24 cellular contexts compared by ENCODE assay signal in the genomic region with DNA sequence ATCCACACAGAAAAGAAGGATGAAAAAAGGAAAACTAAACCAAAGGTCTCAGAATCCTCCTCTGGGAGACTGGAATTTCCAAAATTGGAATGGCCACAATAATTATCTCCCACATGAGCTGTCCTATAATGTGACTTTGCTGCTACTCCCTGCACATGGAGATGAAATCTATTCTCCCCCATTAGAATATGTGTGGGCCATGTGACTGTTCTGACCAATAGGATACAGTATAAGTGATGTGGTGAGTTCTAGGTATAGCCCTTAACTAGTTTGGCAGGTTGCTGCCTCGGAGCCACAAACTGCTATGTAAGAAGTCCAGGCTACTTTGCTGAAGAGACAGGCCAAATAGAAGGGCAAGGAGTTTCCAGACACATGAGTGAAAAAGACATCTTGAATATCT. TPM values are rescaled to one million over a fixed set of nuclear protein-coding genes. Genes with fewer than 3 reads are reported as not detected.
A peak's percentile ranks its signal among the peaks of the same experiment; 100 is the strongest.
DNase-seq lines count a peak whose midpoint lies in the region; ATAC-seq, FAIRE-seq and TF ChIP-seq lines count a peak whose summit lies in the region.
"Had no signal": no experiment of that assay in that cellular context is flagged by ENCODE, and none has a peak within 500 bp of the region (broad histone marks: within the 10 kb centered on the region; RNA-seq: fewer than 3 reads in every experiment).

No MANE protein-coding gene starts in this region.

- no peak overlapping the region for H2BK12ac ChIP-seq in H1 (ENCODE audit: low read depth, low read length)

- no TSS peak for BruUV-seq in Caco-2 (replicated peaks; lab: Mats Ljungman, UMichigan)

- H4K91ac ChIP-seq in H1 (replicated peaks; ENCODE audit: insufficient read length, low read length) = no peak overlapping the region

- H3K9ac ChIP-seq in H1 (replicated peaks in 1 of 4; ENCODE audit: extremely low read depth in 1 of 4, low read depth in 3 of 4, low read length in 3 of 4) (no peak overlapping the region), mesendoderm (ENCODE audit: low read length) (no peak overlapping the region)

- H3K4me3 ChIP-seq in Caco-2 (ENCODE audit: low read depth, low read length) (no peak overlapping the region), H1 (ENCODE audit: extremely low read depth in 1 of 4, insufficient read depth in 2 of 4, low read depth in 3 of 4, low read length in 4 of 4) (no peak overlapping the region), mesendoderm (ENCODE audit: low read length) (no peak overlapping the region), psoas muscle (no peak overlapping the region)
- H3K4me3 ChIP-seq: body of pancreas, lower lobe of right lung had no signal

- no peak for TF ChIP-seq EP300 in H1 (IDR thresholded peaks at IDR 0.05; ENCODE audit: borderline replicate concordance in 1 of 2, low read depth in 2 of 2, low read length in 2 of 2)

- H3K9me3 ChIP-seq in Caco-2 = no peaks in the 10 kb centered on the region
- H3K9me3 ChIP-seq in H1 (ENCODE audit: insufficient read depth in 2 of 2, low read depth in 1 of 2, low read length in 1 of 2) = peaks cover 0 to 2% of the 10 kb centered on the region in 2 experiments; a peak in 3 of 4 replicates
- no peaks in the 10 kb centered on the region for H3K9me3 ChIP-seq in psoas muscle
- H3K9me3 ChIP-seq: body of pancreas, lower lobe of right lung had no signal

- H3K36me3 ChIP-seq in Caco-2 (ENCODE audit: control insufficient read depth, insufficient read depth, low read length) (no peaks in the 10 kb centered on the region; the same call in 1 of the 2 replicates), H1 (ENCODE audit: control insufficient read depth in 2 of 4, insufficient read depth in 4 of 4, low read length in 3 of 4) (peaks cover 0 to 53% (median 16%) of the 10 kb centered on the region in 4 experiments; a peak in 4 of 8 replicates), mesendoderm (ENCODE audit: control insufficient read depth, insufficient read depth, low read length) (no peaks in the 10 kb centered on the region), psoas muscle (ENCODE audit: insufficient read depth in 1 of 2, low read depth in 1 of 2) (no peaks in the 10 kb centered on the region)
- H3K36me3 ChIP-seq: lower lobe of right lung had no signal

- ATAC-seq in HG03139 (IDR thresholded peaks at IDR 0.05; ENCODE audit: unreplicated experiment) = no peak
- ATAC-seq in psoas muscle = no peak
- ATAC-seq: activated naive CD4-positive, alpha-beta T cell treated with anti-CD3 and anti-CD28 coated beads, Interleukin-2, amount 50 U/mL, for 72 hours; body of pancreas; lower lobe of right lung; right cardiac atrium had no signal

- 0 out of 2 replicates have a peak overlapping the region, but pooled peaks have one; percentile 1 for H3K27ac ChIP-seq in 22Rv1
- no peak overlapping the region for H3K27ac ChIP-seq in H1 (ENCODE audit: low read depth, low read length)
- no peak overlapping the region for H3K27ac ChIP-seq in mesendoderm (ENCODE audit: low read depth, low read length)
- H3K27ac ChIP-seq in psoas muscle = no peak overlapping the region
- H3K27ac ChIP-seq: body of pancreas, lower lobe of right lung had no signal

- H3K27me3 Mint-ChIP-seq in Caco-2 (ENCODE audit: insufficient read depth, unreplicated experiment) = no peaks in the 10 kb centered on the region

- 86% methylated on average over 1 of the region's 1 CpG; no CpG with 5 or more reads in 1 of the 2 experiments for WGBS in H1 (ENCODE audit: extremely low coverage in 1 of 2, insufficient coverage in 1 of 2, insufficient read length in 1 of 2, insufficient replicate concordance in 2 of 2, low coverage in 1 of 2, low lambda C conversion rate in 2 of 2, missing lambda C conversion rate in 1 of 2), 2 experiments
- WGBS in mesendoderm (ENCODE audit: extremely low coverage, insufficient coverage, low lambda C conversion rate) = no CpG with 5 or more reads among the region's 1 CpG
- 93% methylated on average over 1 of the region's 1 CpG for WGBS in psoas muscle, 3 donors

- H3K4me3 Mint-ChIP-seq in Caco-2 (ENCODE audit: unreplicated experiment) = no peak overlapping the region

- no peak overlapping the region for H2AK5ac ChIP-seq in H1 (ENCODE audit: low read depth, low read length)
- H2AK5ac ChIP-seq in mesendoderm (ENCODE audit: low read length) = no peak overlapping the region

- intact Hi-C loops in Caco-2 (cut with micrococcal nuclease; ENCODE audit: unreplicated experiment) = no loop called here
- intact Hi-C loops in psoas muscle (cut with DNase I) = no loop called here

- H2BK15ac ChIP-seq in H1 (ENCODE audit: low read length) (no peak overlapping the region), mesendoderm (replicated peaks; ENCODE audit: low read depth) (no peak overlapping the region)

- TF ChIP-seq CTCF in 22Rv1 (IDR thresholded peaks at IDR 0.05) = no peak
- no peak for TF ChIP-seq CTCF in Caco-2 (IDR thresholded peaks at IDR 0.05; ENCODE audit: insufficient read depth in 1 of 2, low read depth in 1 of 2, low read length in 1 of 2, severe bottlenecking in 1 of 2, unreplicated experiment in 1 of 2)
- TF ChIP-seq CTCF in H1 (IDR thresholded peaks at IDR 0.05; ENCODE audit: control extremely low read depth in 1 of 3, insufficient read depth in 1 of 3, low read depth in 1 of 3, low read length in 3 of 3) = no peak
- TF ChIP-seq CTCF in psoas muscle (IDR thresholded peaks at IDR 0.05) = no peak

- POLR2A ChIA-PET in Caco-2 (lab: Charles Lee) = no interaction called here
- POLR2A ChIA-PET in H1 (lab: Charles Lee; ENCODE audit: partially characterized antibody) = interaction anchor here (1.0 to 2.4 kb wide), 2 partner anchors 8 kb away, joined by 3 to 12 read pairs; no protein-coding TSS in a partner anchor

- H3K4ac ChIP-seq in H1 (replicated peaks; ENCODE audit: insufficient read length, low read depth, low read length) (no peak overlapping the region), mesendoderm (ENCODE audit: low read depth, low read length) (no peak overlapping the region)

- no peak for TF ChIP-seq RAD21 in H1 (IDR thresholded peaks at IDR 0.05 in 1 of 2, conservative IDR thresholded peaks at IDR 0.05 in 1 of 2; ENCODE audit: low read depth in 2 of 2, low read length in 2 of 2)

- H3K4me1 ChIP-seq in Caco-2 (0 out of 2 replicates have a peak, but pooled peaks cover 5% of the 10 kb centered on the region), H1 (replicated peaks in 1 of 4; ENCODE audit: control insufficient read depth in 3 of 4, insufficient read depth in 4 of 4, low read length in 3 of 4) (peaks cover 0 to 5% (median 1%) of the 10 kb centered on the region in 4 experiments; a peak in 3 of 7 replicates), mesendoderm (ENCODE audit: control insufficient read depth, low read depth, low read length) (peaks cover 2% of the 10 kb centered on the region), psoas muscle (no peaks in the 10 kb centered on the region)
- H3K4me1 ChIP-seq: lower lobe of right lung had no signal

- no peak overlapping the region for H2BK20ac ChIP-seq in H1 (ENCODE audit: low read length)

- peak overlapping the region; percentile 51 for H3K27ac Mint-ChIP-seq in Caco-2 (ENCODE audit: unreplicated experiment)
- H3K27ac Mint-ChIP-seq: activated naive CD4-positive, alpha-beta T cell treated with anti-CD3 and anti-CD28 coated beads, Interleukin-2, amount 50 U/mL, for 72 hours had no signal

- H3K79me1 ChIP-seq in H1 (ENCODE audit: low read depth, low read length) (no peaks in the 10 kb centered on the region; the same call in 1 of the 2 replicates), mesendoderm (ENCODE audit: low read length) (peaks cover 3% of the 10 kb centered on the region)

- no peak overlapping the region for H2AFZ ChIP-seq in H1 (ENCODE audit: low read length)

- H3K18ac ChIP-seq in H1 (ENCODE audit: extremely low read depth, low read length) (no peak overlapping the region), mesendoderm (ENCODE audit: low read length) (no peak overlapping the region)

- H3K23ac ChIP-seq in H1 (ENCODE audit: insufficient read length) = no peak overlapping the region
- H3K23ac ChIP-seq in mesendoderm (ENCODE audit: low read length) = no peak overlapping the region

- DNase-seq in Caco-2 (peak in 1 of 2 experiments; percentile 11), NAMALWA (ENCODE audit: low spot score) (peak; percentile 42), H1 (ENCODE audit: low read depth in 1 of 2, low spot score in 2 of 2) (no peak), mesendoderm (no peak), psoas muscle (no peak)
- DNase-seq: activated CD4-positive, CD25-positive, alpha-beta regulatory T cell; activated T-cell treated with anti-CD3 and anti-CD28 coated beads, Interleukin-2, amount 50 U/mL, for 48 hours; body of pancreas; foreskin melanocyte; GF-D8; hypothalamus; lower lobe of right lung; NCI-H2107; NCI-H524 treated with DMSO at 0.1 percent for 48 hours; occipital lobe; right cardiac atrium; SHP77 treated with DMSO at 0.1 percent for 48 hours; T-helper 9 cell had no signal

- H3K23me2 ChIP-seq in H1 (ENCODE audit: low read depth, low read length) = no peaks in the 10 kb centered on the region

- no peak for TF ChIP-seq POLR2A in H1 (IDR thresholded peaks at IDR 0.05; ENCODE audit: control extremely low read depth in 1 of 2, low read depth in 2 of 2, low read length in 2 of 2)

- H3K27me3 ChIP-seq in Caco-2 (replicated peaks; ENCODE audit: control insufficient read depth, insufficient read depth, low read length) = no peaks in the 10 kb centered on the region
- H3K27me3 ChIP-seq in H1 (replicated peaks in 1 of 4; ENCODE audit: control insufficient read depth in 3 of 4, extremely low read depth in 1 of 4, insufficient read depth in 3 of 4, low read length in 3 of 4) = no peaks in the 10 kb centered on the region
- H3K27me3 ChIP-seq in mesendoderm (ENCODE audit: insufficient read depth, low read length, poor library complexity) = no peaks in the 10 kb centered on the region
- H3K27me3 ChIP-seq in psoas muscle (ENCODE audit: insufficient read depth in 3 of 3, low read length in 2 of 3) = peaks cover 0 to 16% (median 4%) of the 10 kb centered on the region in 3 donors
- H3K27me3 ChIP-seq: body of pancreas had no signal

- H3K36me3 Mint-ChIP-seq in Caco-2 (ENCODE audit: insufficient read depth, unreplicated experiment) = peaks cover 9% of the 10 kb centered on the region

- no peaks in the 10 kb centered on the region for H3K4me1 Mint-ChIP-seq in Caco-2 (ENCODE audit: low read depth, unreplicated experiment)

- H3K14ac ChIP-seq in H1 (ENCODE audit: insufficient read length) = no peak overlapping the region

- H2BK120ac ChIP-seq in H1 (replicated peaks; ENCODE audit: low read depth, low read length) (no peak overlapping the region), mesendoderm (ENCODE audit: low read depth, low read length) (no peak overlapping the region)

- H2BK5ac ChIP-seq in H1 (ENCODE audit: low read depth, low read length) (no peak overlapping the region), mesendoderm (ENCODE audit: low read length) (no peak overlapping the region)

- no peak for FAIRE-seq in H1 (lab: Jason Lieb, UNC)
- FAIRE-seq: colon, GM12891, keratinocyte had no signal

- H3K79me2 ChIP-seq in H1 (ENCODE audit: control insufficient read depth in 1 of 2, insufficient read depth in 2 of 2, low read length in 2 of 2) (peaks cover 35 to 97% of the 10 kb centered on the region in 2 experiments), mesendoderm (ENCODE audit: control insufficient read depth, insufficient read depth, low read length) (peaks cover 49% of the 10 kb centered on the region)

- no peak overlapping the region for H3K4me2 ChIP-seq in H1 (ENCODE audit: insufficient read depth in 1 of 2, low read depth in 2 of 2, low read length in 2 of 2)
- no peak overlapping the region for H3K4me2 ChIP-seq in mesendoderm (ENCODE audit: low read length)

- CTCF ChIA-PET in Caco-2 (lab: Charles Lee) (interaction anchor here (0.6 kb wide), 1 partner anchor 223 kb away, joined by 4 read pairs; no protein-coding TSS in a partner anchor), H1 (lab: Charles Lee; ENCODE audit: partially characterized antibody) (interaction anchor here (1.2 kb wide), 1 partner anchor 42 kb away, joined by 3 read pairs; no protein-coding TSS in a partner anchor)

- H4K5ac ChIP-seq in H1 (ENCODE audit: insufficient read length, low read depth, low read length) (no peak overlapping the region), mesendoderm (ENCODE audit: low read length) (no peak overlapping the region)

- no peaks in the 10 kb centered on the region for H3K9me3 Mint-ChIP-seq in Caco-2 (ENCODE audit: unreplicated experiment)
- H3K9me3 Mint-ChIP-seq: activated naive CD4-positive, alpha-beta T cell treated with anti-CD3 and anti-CD28 coated beads, Interleukin-2, amount 50 U/mL, for 72 hours had no signal

- H4K20me1 ChIP-seq in H1 (replicated peaks in 1 of 2; ENCODE audit: control insufficient read depth in 1 of 2, insufficient read depth in 2 of 2, low read length in 2 of 2) = peaks cover 1% of the 10 kb centered on the region in 2 experiments

- H3K56ac ChIP-seq in H1 (replicated peaks; ENCODE audit: insufficient read length, low read depth, low read length) (no peak overlapping the region), mesendoderm (ENCODE audit: low read length) (no peak overlapping the region)

- H4K8ac ChIP-seq in H1 (ENCODE audit: extremely low read depth, insufficient read depth, low read length) (no peak overlapping the region), mesendoderm (ENCODE audit: low read depth, low read length) (no peak overlapping the region)

RNA-seq across cellular contexts. Expression of gene TRIM59, which starts 5.2 kb away (rescaled TPM):
- 3.8 and 4.5 TPM in 2 replicates for total RNA-seq in Caco-2 (2022)
- 53.4 and 57.8 TPM in 2 replicates for total RNA-seq in H1 (2021; fragmentation: NEBNext Ultra II Directional; extraction: Animal tissue kit (Norgen Biotek cat#: 25700))
- 7.8 and 11.6 TPM in 2 replicates for polyA plus RNA-seq in H1 (2011; rRNA removed)
- polyA plus RNA-seq in H1 (2011; cell fraction: cytosol; rRNA removed) = 12.7 TPM
- polyA plus RNA-seq in H1 (2011; cell fraction: nucleus; rRNA removed) = 6.7 TPM
- 11.1 to 24.4 TPM (median 17.0 TPM) in 4 replicates for polyA plus RNA-seq in H1 (2012, experiment 1 of 2)
- 3.8 TPM for polyA plus RNA-seq in H1 (2012, experiment 2 of 2)
- polyA plus RNA-seq in H1 (2013, experiment 1 of 2) = 31.0 TPM
- 33.7 TPM for polyA plus RNA-seq in H1 (2013, experiment 2 of 2)
- polyA minus RNA-seq in H1 (2011; rRNA and poly(A)+ RNA removed) = 20.5 and 32.5 TPM in 2 replicates
- polyA minus RNA-seq in H1 (2011; cell fraction: cytosol; rRNA and poly(A)+ RNA removed) = 18.6 TPM
- polyA minus RNA-seq in H1 (2011; cell fraction: nucleus; rRNA and poly(A)+ RNA removed) = 20.5 TPM
- 28.6 TPM for polyA plus RNA-seq in mesendoderm (2013, experiment 1 of 2)
- 30.5 TPM for polyA plus RNA-seq in mesendoderm (2013, experiment 2 of 2)
- under 1 TPM; 0.20 to 0.81 (median 0.31) TPM for total RNA-seq in psoas muscle
- under 1 TPM; 0.05 to 0.21 (median 0.07) TPM for polyA plus RNA-seq in psoas muscle

RNA-seq across cellular contexts. Expression of gene SMC4, which starts 45.0 kb away (rescaled TPM):
- total RNA-seq in Caco-2 (2022) (133 and 136 TPM in 2 replicates), psoas muscle (10 to 100 TPM in 1 of 4 donors, 1 to 10 TPM in 3; 6.9 to 17.3 (median 9.0) TPM)
- total RNA-seq in H1 (2021; fragmentation: NEBNext Ultra II Directional; extraction: Animal tissue kit (Norgen Biotek cat#: 25700)) = 118 and 129 TPM in 2 replicates
- polyA plus RNA-seq in H1 (2011; rRNA removed) (26.6 and 34.0 TPM in 2 replicates), psoas muscle (1 to 10 TPM; 6.9 to 8.6 (median 8.6) TPM)
- 43.2 TPM for polyA plus RNA-seq in H1 (2011; cell fraction: cytosol; rRNA removed)
- 61.2 TPM for polyA plus RNA-seq in H1 (2011; cell fraction: nucleus; rRNA removed)
- 56.6 to 115 TPM (median 74.1 TPM) in 4 replicates for polyA plus RNA-seq in H1 (2012, experiment 1 of 2)
- polyA plus RNA-seq in H1 (2012, experiment 2 of 2) = 7.9 TPM
- 291 TPM for polyA plus RNA-seq in H1 (2013, experiment 1 of 2)
- 273 TPM for polyA plus RNA-seq in H1 (2013, experiment 2 of 2)
- 20.3 and 25.7 TPM in 2 replicates for polyA minus RNA-seq in H1 (2011; rRNA and poly(A)+ RNA removed)
- 53.5 TPM for polyA minus RNA-seq in H1 (2011; cell fraction: cytosol; rRNA and poly(A)+ RNA removed)
- polyA minus RNA-seq in H1 (2011; cell fraction: nucleus; rRNA and poly(A)+ RNA removed) = 131 TPM
- 263 TPM for polyA plus RNA-seq in mesendoderm (2013, experiment 1 of 2)
- 257 TPM for polyA plus RNA-seq in mesendoderm (2013, experiment 2 of 2)

RNA-seq across cellular contexts. Expression of gene IFT80, which starts 45.4 kb away (rescaled TPM):
- total RNA-seq in Caco-2 (2022) (19.3 and 24.9 TPM in 2 replicates), psoas muscle (1 to 10 TPM; 3.9 to 8.2 (median 5.3) TPM)
- 22.4 and 25.9 TPM in 2 replicates for total RNA-seq in H1 (2021; fragmentation: NEBNext Ultra II Directional; extraction: Animal tissue kit (Norgen Biotek cat#: 25700))
- polyA plus RNA-seq in H1 (2011; rRNA removed) (4.1 and 7.2 TPM in 2 replicates), psoas muscle (1 to 10 TPM; 2.1 to 3.7 (median 2.5) TPM)
- polyA plus RNA-seq in H1 (2011; cell fraction: cytosol; rRNA removed) = 13.3 TPM
- 5.9 TPM for polyA plus RNA-seq in H1 (2011; cell fraction: nucleus; rRNA removed)
- 11.1 to 24.6 TPM (median 15.9 TPM) in 4 replicates for polyA plus RNA-seq in H1 (2012, experiment 1 of 2)
- polyA plus RNA-seq in H1 (2012, experiment 2 of 2) = 0.66 TPM
- 15.1 TPM for polyA plus RNA-seq in H1 (2013, experiment 1 of 2)
- 14.0 TPM for polyA plus RNA-seq in H1 (2013, experiment 2 of 2)
- polyA minus RNA-seq in H1 (2011; rRNA and poly(A)+ RNA removed) = 6.4 and 9.8 TPM in 2 replicates
- 6.2 TPM for polyA minus RNA-seq in H1 (2011; cell fraction: cytosol; rRNA and poly(A)+ RNA removed)
- 31.9 TPM for polyA minus RNA-seq in H1 (2011; cell fraction: nucleus; rRNA and poly(A)+ RNA removed)
- polyA plus RNA-seq in mesendoderm (2013, experiment 1 of 2) = 10.7 TPM
- 8.9 TPM for polyA plus RNA-seq in mesendoderm (2013, experiment 2 of 2)
